Comparison of ENCODE assay signal across 20 cellular contexts in the genomic region with DNA sequence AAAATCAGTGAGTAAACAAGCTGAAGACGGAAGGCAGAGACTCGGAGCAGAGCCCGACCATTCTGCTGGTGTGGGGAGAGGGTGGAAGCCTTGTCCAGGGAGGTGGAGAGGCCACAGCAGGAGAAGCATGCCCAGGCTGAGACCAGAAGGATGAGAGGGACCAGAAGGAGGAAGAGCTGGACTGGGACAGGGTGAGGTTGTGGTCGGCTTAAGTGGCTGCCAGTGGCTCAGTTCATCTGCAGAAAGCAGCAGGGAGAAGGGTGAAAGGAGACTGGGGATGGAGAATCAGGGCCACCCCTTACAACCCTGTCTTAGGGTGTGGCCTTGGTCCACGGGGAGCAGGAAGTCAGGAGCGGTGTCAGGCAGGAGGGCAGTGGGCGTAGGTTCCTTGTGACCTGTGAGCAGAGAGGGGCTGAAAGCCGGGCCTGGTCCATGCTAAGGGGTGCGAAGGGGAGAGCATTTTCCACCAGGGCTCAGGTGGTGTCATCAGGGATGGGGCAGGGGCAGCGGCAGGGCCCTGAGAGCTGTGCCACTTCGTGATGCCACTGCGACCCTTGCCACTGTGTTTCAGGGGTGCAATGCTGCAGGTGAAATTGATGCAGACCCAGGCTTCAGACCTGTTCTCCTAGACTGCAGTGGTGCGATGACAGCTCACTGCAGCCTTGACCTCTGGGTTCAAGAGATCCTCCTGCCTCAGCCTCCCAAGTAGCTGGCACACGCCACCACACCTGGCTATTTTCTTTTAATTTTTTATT.
"Had no signal": no experiment of that assay in that cellular context is flagged by ENCODE, and none has a peak within 500 bp of the region (broad histone marks: within the 10 kb centered on the region; RNA-seq: fewer than 3 reads in every experiment).

No MANE protein-coding gene starts in this region.

- H3K36me3 ChIP-seq: neutrophil, ovary, right lobe of liver, thoracic aorta, uterus had no signal

- H3K4me3 ChIP-seq: ovary, right lobe of liver, thoracic aorta, uterus had no signal

- DNase-seq: activated CD4-positive, alpha-beta memory T cell treated with anti-CD3 and anti-CD28 coated beads, Interleukin-2, amount 10 ng/mL, durations not matched to agents 7 days and 5 days; activated CD4-positive, alpha-beta T cell treated with anti-CD3 and anti-CD28 coated beads, Interleukin-2, amount 10 ng/mL, durations not matched to agents 7 days and 5 days; activated naive CD8-positive, alpha-beta T cell treated with anti-CD3 and anti-CD28 coated beads, Interleukin-2, amount 50 U/mL, for 24 hours; activated T-cell treated with anti-CD3 and anti-CD28 coated beads, Interleukin-2, amount 50 U/mL, for 48 hours; amygdala; caudate nucleus; left cardiac atrium; midbrain; naive thymus-derived CD8-positive, alpha-beta T cell; ovary; stimulated activated CD4-positive, alpha-beta T cell treated with anti-CD3 and anti-CD28 coated beads, Interleukin-2, amount 100 ng/mL, for 48 hours; stimulated activated naive CD4-positive, alpha-beta T cell treated with Interleukin-2 at 50 U/mL for 16 hours; SW 1271; T-helper 9 cell; uterus had no signal

- H3K27me3 ChIP-seq: ovary, right lobe of liver, uterus had no signal

- H3K4me1 ChIP-seq: right lobe of liver, uterus had no signal

- ATAC-seq: activated naive CD8-positive, alpha-beta T cell treated with anti-CD3 and anti-CD28 coated beads, Interleukin-2, amount 50 U/mL, for 24 hours; left cardiac atrium; naive thymus-derived CD8-positive, alpha-beta T cell; right lobe of liver had no signal

- H3K27ac ChIP-seq: epithelial cell of prostate, neutrophil, ovary, right lobe of liver, thoracic aorta, uterus, VCaP had no signal

- H3K9me3 ChIP-seq: neutrophil, ovary, right lobe of liver, thoracic aorta, uterus had no signal
